Comparison of ENCODE assay signal across 8 cellular contexts in genomic region chr1:207826557-207827487, GRCh38.
DNase-seq lines count a peak whose midpoint lies in the region; TF ChIP-seq lines count a peak whose summit lies in the region.

No MANE protein-coding gene starts in this region.

- H3K4me3 ChIP-seq in OCI-LY3 (ENCODE audit: low read length) (peak overlapping the region; percentile 71), esophagus (ENCODE audit: low read depth in 1 of 2, low read length in 2 of 2) (peak overlapping the region in 1 of 2 donors; percentile 14), trophoblast cell (ENCODE audit: low read depth, low read length) (no peak overlapping the region)

- H4K12ac ChIP-seq in trophoblast cell (ENCODE audit: low read depth, low read length): no peak overlapping the region

- H3K14ac ChIP-seq in trophoblast cell (ENCODE audit: low read length): no peak overlapping the region

- H3K36me3 Mint-ChIP-seq in Calu3 (ENCODE audit: insufficient read depth, unreplicated experiment): peaks cover 44% of the 10 kb centered on the region

- no peak overlapping the region for H3K23ac ChIP-seq in trophoblast cell (ENCODE audit: low read length)

- no peak overlapping the region for H2BK5ac ChIP-seq in trophoblast cell (ENCODE audit: low read depth, low read length, poor library complexity)

- peak overlapping the region; percentile 62 for H3K4me3 Mint-ChIP-seq in Calu3 (ENCODE audit: low read depth, unreplicated experiment)

- H3K36me3 ChIP-seq in OCI-LY3 (replicated peaks; ENCODE audit: low read depth, low read length) (peaks cover 6% of the 10 kb centered on the region), esophagus (ENCODE audit: control insufficient read depth in 2 of 2, insufficient read depth in 2 of 2, low read length in 1 of 2) (no peaks in the 10 kb centered on the region), trophoblast cell (ENCODE audit: control insufficient read depth in 1 of 2, insufficient read depth in 2 of 2, low read length in 2 of 2) (no peaks in the 10 kb centered on the region)

- WGBS in esophagus, 2 donors: 25 to 28% methylated on average over 18 of the region's 18 CpGs
- WGBS in trophoblast cell (ENCODE audit: extremely low coverage, insufficient coverage, insufficient read length): no CpG with 5 or more reads among the region's 18 CpGs

- H3K79me2 ChIP-seq in OCI-LY3 (ENCODE audit: low read length) (peaks cover 71% of the 10 kb centered on the region), trophoblast cell (ENCODE audit: control insufficient read depth, insufficient read depth, low read length, poor library complexity) (no peaks in the 10 kb centered on the region)

- TF ChIP-seq CTCF in Calu3 (IDR thresholded peaks at IDR 0.05; ENCODE audit: unreplicated experiment) (no peak), OCI-LY3 (IDR thresholded peaks at IDR 0.05; ENCODE audit: low read depth, low read length) (no peak)

- H2BK120ac ChIP-seq in trophoblast cell (ENCODE audit: insufficient read depth, low read length, poor library complexity): peak overlapping the region; percentile 7

- no peaks in the 10 kb centered on the region for H3K27me3 Mint-ChIP-seq in Calu3 (ENCODE audit: unreplicated experiment)

- peak overlapping the region; percentile 88 for H3K27ac Mint-ChIP-seq in Calu3 (ENCODE audit: unreplicated experiment)

- H3K4ac ChIP-seq in trophoblast cell (ENCODE audit: low read depth, low read length): no peak overlapping the region

- no peaks in the 10 kb centered on the region for H3K9me3 Mint-ChIP-seq in Calu3 (ENCODE audit: low read depth, unreplicated experiment)

- no peak overlapping the region for H2AK5ac ChIP-seq in trophoblast cell (ENCODE audit: low read length)

- H3K79me1 ChIP-seq in trophoblast cell (ENCODE audit: low read length): no peaks in the 10 kb centered on the region

- H4K8ac ChIP-seq in trophoblast cell (ENCODE audit: low read depth, low read length): peak overlapping the region; percentile 42

- H3K18ac ChIP-seq in trophoblast cell (ENCODE audit: low read length): no peak overlapping the region

- peak; percentile 48 for DNase-seq in Calu3
- peak in 1 of 2 donors; percentile 54 for DNase-seq in trophoblast cell
- DNase-seq in NCI-H146 (lab: John Stamatoyannopoulos, UW): no peak
- DNase-seq in NCI-H524 (lab: John Stamatoyannopoulos, UW): no peak
- no peak for DNase-seq in iPS-NIHi7 (ENCODE audit: extremely low spot score)
- no peak for DNase-seq in H4 (ENCODE audit: low spot score)

- no peak overlapping the region for H4K91ac ChIP-seq in trophoblast cell (ENCODE audit: low read depth, low read length)

- peak overlapping the region; percentile 84 for H3K9ac ChIP-seq in OCI-LY3 (ENCODE audit: low read length)
- H3K9ac ChIP-seq in trophoblast cell (ENCODE audit: low read length): no peak overlapping the region

- H3K4me1 ChIP-seq in OCI-LY3 (ENCODE audit: low read length) (peaks cover 77% of the 10 kb centered on the region), esophagus (ENCODE audit: control insufficient read depth in 2 of 2, insufficient read depth in 2 of 2, low read length in 1 of 2) (peaks cover 8 to 32% of the 10 kb centered on the region in 2 donors), trophoblast cell (ENCODE audit: control insufficient read depth in 1 of 2, insufficient read depth in 2 of 2, low read length in 2 of 2) (peaks cover 3 to 14% of the 10 kb centered on the region in 2 experiments)

- H2BK12ac ChIP-seq in trophoblast cell (ENCODE audit: low read length): no peak overlapping the region

- intact Hi-C loops in Calu3 (cut with micrococcal nuclease; ENCODE audit: unreplicated experiment): loop anchor here (5.0 kb wide), 1 partner anchor 165 kb away; no protein-coding TSS in a partner anchor

- peak overlapping the region; percentile 96 for H3K27ac ChIP-seq in OCI-LY3 (ENCODE audit: low read length)
- H3K27ac ChIP-seq in esophagus (ENCODE audit: low read depth in 2 of 2, low read length in 1 of 2): peak overlapping the region; percentile 95 to 98
- H3K27ac ChIP-seq in trophoblast cell (ENCODE audit: low read depth, low read length): no peak overlapping the region

- CTCF ChIA-PET in Calu3 (lab: Charles Lee): interaction anchor here (0.6 to 2.3 kb wide), 5 partner anchors 42 to 136 kb away, joined by 3 to 13 read pairs (median 4); no protein-coding TSS in a partner anchor

- H2AFZ ChIP-seq in OCI-LY3 (ENCODE audit: low read depth, low read length) (no peak overlapping the region; the same call in 1 of the 2 replicates), trophoblast cell (ENCODE audit: insufficient read depth, low read length, poor library complexity) (no peak overlapping the region)

- TSS peak; percentile 53 for BruUV-seq in Calu3 (replicated peaks; lab: Mats Ljungman, UMichigan)

- H3K4me2 ChIP-seq in OCI-LY3 (ENCODE audit: low read length) (peak overlapping the region; percentile 91), trophoblast cell (ENCODE audit: low read length) (peak overlapping the region; percentile 12)

- H3K4me1 Mint-ChIP-seq in Calu3 (ENCODE audit: low read depth, unreplicated experiment): peaks cover 73% of the 10 kb centered on the region

- no peaks in the 10 kb centered on the region for H3K27me3 ChIP-seq in OCI-LY3 (ENCODE audit: low read depth, low read length)
- H3K27me3 ChIP-seq in esophagus (ENCODE audit: control insufficient read depth in 1 of 2, insufficient read depth in 2 of 2, low read length in 2 of 2): no peaks in the 10 kb centered on the region
- no peaks in the 10 kb centered on the region for H3K27me3 ChIP-seq in trophoblast cell (ENCODE audit: insufficient read depth, low read length)

- peaks cover 3% of the 10 kb centered on the region; the same call in 1 of the 2 replicates for H4K20me1 ChIP-seq in OCI-LY3 (ENCODE audit: insufficient read depth, low read length)

- H3K9me3 ChIP-seq in OCI-LY3 (ENCODE audit: insufficient read depth, low read length) (no peaks in the 10 kb centered on the region), esophagus (ENCODE audit: control insufficient read depth in 2 of 2, insufficient read depth in 1 of 2, low read depth in 1 of 2, low read length in 1 of 2) (no peaks in the 10 kb centered on the region), trophoblast cell (ENCODE audit: insufficient read depth, low read depth, low read length) (no peaks in the 10 kb centered on the region)
